6 cellular contexts compared by ENCODE assay signal in the genomic region with DNA sequence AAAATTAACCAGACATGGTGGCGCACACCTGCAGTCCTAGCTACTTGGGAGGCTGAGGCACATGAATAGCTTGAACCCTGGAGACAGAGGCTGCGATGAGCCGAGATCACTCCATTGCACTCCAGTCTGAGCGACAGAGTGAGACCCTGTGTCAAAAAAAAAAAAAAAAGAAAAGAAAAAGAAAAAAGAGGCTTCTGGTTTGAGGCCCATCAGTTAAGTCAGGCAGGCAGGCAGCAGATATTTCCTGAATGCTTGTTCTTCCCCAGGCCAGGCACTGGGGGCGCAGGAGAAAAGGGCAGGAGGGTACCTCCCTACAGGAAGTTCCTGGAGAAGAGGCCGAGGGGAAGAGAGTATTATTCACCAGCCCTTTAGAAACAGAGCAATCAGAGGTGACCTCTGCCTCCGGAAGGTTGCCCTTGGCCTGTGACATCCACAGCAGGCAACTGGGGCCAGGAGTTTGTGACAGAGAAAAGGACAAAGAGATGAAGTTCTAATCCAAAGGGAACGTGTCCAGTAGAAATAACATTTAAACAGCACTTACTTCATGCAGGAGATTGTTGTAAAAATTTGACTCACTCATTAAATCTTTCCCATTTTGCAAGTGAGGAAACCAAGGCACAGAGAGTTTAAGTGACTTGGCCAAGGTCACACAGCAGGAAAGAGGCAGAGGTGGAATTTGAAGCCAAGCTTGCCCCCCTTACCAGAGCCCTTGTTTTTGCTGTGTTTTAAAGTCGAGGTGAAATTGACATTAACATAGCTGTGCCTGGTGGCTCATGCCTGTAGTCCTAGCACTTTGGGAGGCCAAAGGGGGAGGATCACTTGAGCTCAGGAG. TPM values are rescaled to one million over a fixed set of nuclear protein-coding genes. Genes with fewer than 3 reads are reported as not detected.
DNase-seq lines count a peak whose midpoint lies in the region; ATAC-seq and TF ChIP-seq lines count a peak whose summit lies in the region.

No MANE protein-coding gene starts in this region.

- intact Hi-C loops in MCF 10A (cut with micrococcal nuclease) = no loop called here

- H3K27me3 ChIP-seq in BLaER1 (no peaks in the 10 kb centered on the region), KMS-11 (ENCODE audit: insufficient read depth, low read depth) (no peaks in the 10 kb centered on the region), trophoblast cell (ENCODE audit: insufficient read depth, low read length) (no peaks in the 10 kb centered on the region)

- H2BK120ac ChIP-seq in trophoblast cell (ENCODE audit: insufficient read depth, low read length, poor library complexity) = no peak overlapping the region

- H3K14ac ChIP-seq in trophoblast cell (ENCODE audit: low read length) = no peak overlapping the region

- no peak overlapping the region for H2AK5ac ChIP-seq in trophoblast cell (ENCODE audit: low read length)

- peak overlapping the region; percentile 68 for H4K12ac ChIP-seq in trophoblast cell (ENCODE audit: low read depth, low read length)

- H3K9ac ChIP-seq in BLaER1 (no peak overlapping the region), KMS-11 (no peak overlapping the region), trophoblast cell (ENCODE audit: low read length) (no peak overlapping the region)

- no CpG with 5 or more reads among the region's 9 CpGs for WGBS in trophoblast cell (ENCODE audit: extremely low coverage, insufficient coverage, insufficient read length)

- no peak overlapping the region for H2BK12ac ChIP-seq in trophoblast cell (ENCODE audit: low read length)

- H3K9me3 ChIP-seq in BLaER1 = no peaks in the 10 kb centered on the region
- no peaks in the 10 kb centered on the region for H3K9me3 ChIP-seq in trophoblast cell (ENCODE audit: insufficient read depth, low read depth, low read length)

- DNase-seq in MCF 10A (ENCODE audit: unreplicated experiment) (peak; percentile 70), trophoblast cell (no peak), anterior cingulate cortex (lab: John Stamatoyannopoulos, UW) (no peak)

- CTCF ChIA-PET in MCF 10A (lab: Yijun Ruan, JAX) = interaction anchor here (0.6 to 1.2 kb wide), 5 partner anchors 10 to 928 kb away, joined by 3 to 5 read pairs (median 4); no protein-coding TSS in a partner anchor

- H3K27ac Mint-ChIP-seq in MCF 10A (ENCODE audit: low read depth, unreplicated experiment) = no peak overlapping the region

- H2BK5ac ChIP-seq in trophoblast cell (ENCODE audit: low read depth, low read length, poor library complexity) = no peak overlapping the region

- H3K36me3 ChIP-seq in BLaER1 = no peaks in the 10 kb centered on the region
- H3K36me3 ChIP-seq in KMS-11 (ENCODE audit: insufficient read depth) = no peaks in the 10 kb centered on the region
- H3K36me3 ChIP-seq in trophoblast cell (ENCODE audit: control insufficient read depth in 1 of 2, insufficient read depth in 2 of 2, low read length in 2 of 2) = no peaks in the 10 kb centered on the region

- H3K18ac ChIP-seq in trophoblast cell (ENCODE audit: low read length) = no peak overlapping the region

- POLR2A ChIA-PET in MCF 10A (lab: Yijun Ruan, JAX) = no interaction called here

- H3K4me3 ChIP-seq in BLaER1 (no peak overlapping the region), KMS-11 (IDR thresholded peaks at IDR 0.05; ENCODE audit: insufficient read depth, low read depth, low read length) (no peak overlapping the region), trophoblast cell (ENCODE audit: low read depth, low read length) (no peak overlapping the region)

- no peak for ATAC-seq in HG03354 (IDR thresholded peaks at IDR 0.05; ENCODE audit: poor library complexity, severe bottlenecking, unreplicated experiment)

- H2AFZ ChIP-seq in KMS-11 (ENCODE audit: low read depth) = peak overlapping the region; percentile 35; the same call in 1 of the 2 replicates
- H2AFZ ChIP-seq in trophoblast cell (ENCODE audit: insufficient read depth, low read length, poor library complexity) = peak overlapping the region; percentile 59

- no peaks in the 10 kb centered on the region for H3K36me3 Mint-ChIP-seq in MCF 10A (ENCODE audit: insufficient read depth, unreplicated experiment)

- 0 out of 2 replicates have a peak overlapping the region, but pooled peaks have one; percentile 31 for H3K27ac ChIP-seq in BLaER1
- no peak overlapping the region for H3K27ac ChIP-seq in KMS-11
- H3K27ac ChIP-seq in trophoblast cell (ENCODE audit: low read depth, low read length) = no peak overlapping the region

- no peaks in the 10 kb centered on the region for H3K27me3 Mint-ChIP-seq in MCF 10A (ENCODE audit: insufficient read depth, unreplicated experiment)

- no peak overlapping the region for H3K4me3 Mint-ChIP-seq in MCF 10A (ENCODE audit: unreplicated experiment)

- H3K79me2 ChIP-seq in KMS-11 (ENCODE audit: insufficient read depth, low read depth) (no peaks in the 10 kb centered on the region), trophoblast cell (ENCODE audit: control insufficient read depth, insufficient read depth, low read length, poor library complexity) (no peaks in the 10 kb centered on the region)

- H3K79me1 ChIP-seq in trophoblast cell (ENCODE audit: low read length) = peaks cover 2% of the 10 kb centered on the region

- no peaks in the 10 kb centered on the region for H4K20me1 ChIP-seq in BLaER1
- H4K20me1 ChIP-seq in KMS-11 (ENCODE audit: insufficient read depth) = no peaks in the 10 kb centered on the region

- H3K9me3 Mint-ChIP-seq in MCF 10A (ENCODE audit: unreplicated experiment) = no peaks in the 10 kb centered on the region

- no peak overlapping the region for H3K23ac ChIP-seq in trophoblast cell (ENCODE audit: low read length)

- TF ChIP-seq CTCF in KMS-11 (conservative IDR thresholded peaks at IDR 0.05; ENCODE audit: low read depth, low read length) = peak; percentile 41; the same call in 1 of the 2 replicates
- TF ChIP-seq CTCF in MCF 10A (IDR thresholded peaks at IDR 0.05; ENCODE audit: unreplicated experiment) = peak; percentile 23

- H3K4me1 Mint-ChIP-seq in MCF 10A (ENCODE audit: insufficient read depth, unreplicated experiment) = no peaks in the 10 kb centered on the region

- H3K4me1 ChIP-seq in BLaER1 (peaks cover 31% of the 10 kb centered on the region), KMS-11 (ENCODE audit: low read depth, poor library complexity, severe bottlenecking) (peaks cover 7% of the 10 kb centered on the region), trophoblast cell (ENCODE audit: control insufficient read depth in 1 of 2, insufficient read depth in 2 of 2, low read length in 2 of 2) (no peaks in the 10 kb centered on the region)

- H4K91ac ChIP-seq in trophoblast cell (ENCODE audit: low read depth, low read length) = peak overlapping the region; percentile 18

- peak overlapping the region; percentile 14; the same call in 1 of the 2 replicates for H3K4me2 ChIP-seq in BLaER1
- no peak overlapping the region for H3K4me2 ChIP-seq in KMS-11
- H3K4me2 ChIP-seq in trophoblast cell (ENCODE audit: low read length) = no peak overlapping the region

- no peak overlapping the region for H3K4ac ChIP-seq in trophoblast cell (ENCODE audit: low read depth, low read length)

- no TSS peak for BruUV-seq in MCF 10A (replicated peaks; lab: Mats Ljungman, UMichigan)

- peak overlapping the region; percentile 74 for H4K8ac ChIP-seq in trophoblast cell (ENCODE audit: low read depth, low read length)

RNA-seq across cellular contexts. Expression of a gene that starts 4.3 kb away (rescaled TPM):
- total RNA-seq in MCF 10A (2022) = not detected in 2 replicates
- not detected in 2 replicates for polyA plus RNA-seq in trophoblast cell (2013)

RNA-seq across cellular contexts. Expression of a gene that starts 7.9 kb away (rescaled TPM):
- total RNA-seq in MCF 10A (2022) = 1.7 and 2.7 TPM in 2 replicates
- 2.5 and 2.6 TPM in 2 replicates for polyA plus RNA-seq in trophoblast cell (2013)

RNA-seq across cellular contexts. Expression of a gene that starts 17.5 kb away (rescaled TPM):
- 16.8 and 17.7 TPM in 2 replicates for total RNA-seq in MCF 10A (2022)
- 8.6 and 8.7 TPM in 2 replicates for polyA plus RNA-seq in trophoblast cell (2013)

RNA-seq across cellular contexts. Expression of a gene that starts 38.3 kb away (rescaled TPM):
- not detected in 2 replicates for total RNA-seq in MCF 10A (2022)
- polyA plus RNA-seq in trophoblast cell (2013) = 1.2 and 1.4 TPM in 2 replicates

RNA-seq across cellular contexts. Expression of a gene that starts 49.0 kb away (rescaled TPM):
- 0.32 and 0.54 TPM in 2 replicates for total RNA-seq in MCF 10A (2022)
- polyA plus RNA-seq in trophoblast cell (2013) = 10.5 and 10.9 TPM in 2 replicates
